Comparison of ENCODE assay signal across 8 cellular contexts in genomic region chr2:100381240-100381639, GRCh38. TPM values are rescaled to one million over a fixed set of nuclear protein-coding genes. Genes with fewer than 3 reads are reported as not detected.
DNase-seq lines count a peak whose midpoint lies in the region; ATAC-seq and TF ChIP-seq lines count a peak whose summit lies in the region.

No MANE protein-coding gene starts in this region.

- peak; percentile 84 for DNase-seq in COLO668 (lab: John Stamatoyannopoulos, UW; ENCODE audit: unreplicated experiment)
- DNase-seq in MM.1S, result peak; percentile 64
- DNase-seq in SK-N-MC (ENCODE audit: low read depth, low spot score), result peak; percentile 53
- DNase-seq in activated naive CD4-positive, alpha-beta T cell treated with anti-CD3 and anti-CD28 coated beads for 36 hours, result peak; percentile 89
- peak in 4 of 5 donors; percentile 65 to 75 (median 68) for DNase-seq in heart left ventricle
- DNase-seq in pulmonary artery endothelial cell (ENCODE audit: low read depth, low spot score), result peak; percentile 24

- no peak overlapping the region for H3K4me2 ChIP-seq in MM.1S (ENCODE audit: low read depth, low read length)

- ATAC-seq in GM21423 (IDR thresholded peaks at IDR 0.05; ENCODE audit: unreplicated experiment) (peak; percentile 58), heart left ventricle (peak; percentile 47 to 71 (median 58)), GM21381 (IDR thresholded peaks at IDR 0.05; ENCODE audit: unreplicated experiment) (no peak)

- no peaks in the 10 kb centered on the region for H3K9me3 Mint-ChIP-seq in activated naive CD4-positive, alpha-beta T cell treated with anti-CD3 and anti-CD28 coated beads for 36 hours

- no peak overlapping the region for H3K4me3 Mint-ChIP-seq in activated naive CD4-positive, alpha-beta T cell treated with anti-CD3 and anti-CD28 coated beads for 36 hours

- H3K27ac Mint-ChIP-seq in activated naive CD4-positive, alpha-beta T cell treated with anti-CD3 and anti-CD28 coated beads for 36 hours, result no peak overlapping the region

- H3K27me3 Mint-ChIP-seq in activated naive CD4-positive, alpha-beta T cell treated with anti-CD3 and anti-CD28 coated beads for 36 hours (ENCODE audit: low read depth), result no peaks in the 10 kb centered on the region

- no peaks in the 10 kb centered on the region for H3K9me2 ChIP-seq in MM.1S (replicated peaks; ENCODE audit: insufficient read depth, low read length)

- intact Hi-C loops in activated naive CD4-positive, alpha-beta T cell treated with anti-CD3 and anti-CD28 coated beads for 36 hours (cut with micrococcal nuclease), result loop anchor here (1.0 to 2.0 kb wide), 2 partner anchors 118 to 822 kb away; no protein-coding TSS in a partner anchor
- intact Hi-C loops in heart left ventricle (cut with DNase I), result loop anchor here (1.0 to 10.0 kb wide), 6 partner anchors 116 to 826 kb away; no protein-coding TSS in a partner anchor

- CTCF ChIA-PET in activated naive CD4-positive, alpha-beta T cell treated with anti-CD3 and anti-CD28 coated beads for 36 hours (lab: Charles Lee), result interaction anchor here (0.6 to 6.0 kb wide), 21 partner anchors 9 to 1591 kb away, joined by 3 to 127 read pairs (median 4); no protein-coding TSS in a partner anchor

- H3K27me3 ChIP-seq in MM.1S (replicated peaks; ENCODE audit: insufficient read depth, low read length) (no peaks in the 10 kb centered on the region), heart left ventricle (no peaks in the 10 kb centered on the region)

- H4K20me1 ChIP-seq in MM.1S (ENCODE audit: insufficient read depth, low read length), result no peaks in the 10 kb centered on the region

- no peak overlapping the region for H2AFZ ChIP-seq in MM.1S (ENCODE audit: low read length)

- WGBS in heart left ventricle, 4 donors, result 20 to 28% (median 27%) methylated on average over 4 of the region's 4 CpGs

- H3K9ac ChIP-seq in MM.1S (ENCODE audit: low read length) (no peak overlapping the region), SK-N-MC (ENCODE audit: insufficient read length) (no peak overlapping the region)

- no peak overlapping the region for H3K4me3 ChIP-seq in MM.1S (ENCODE audit: low read length)
- H3K4me3 ChIP-seq in SK-N-MC, result no peak overlapping the region
- H3K4me3 ChIP-seq in heart left ventricle, result no peak overlapping the region

- no peaks in the 10 kb centered on the region for H3K36me3 Mint-ChIP-seq in activated naive CD4-positive, alpha-beta T cell treated with anti-CD3 and anti-CD28 coated beads for 36 hours (ENCODE audit: low read depth)

- no peaks in the 10 kb centered on the region for H3F3A ChIP-seq in MM.1S (ENCODE audit: insufficient read depth, low read length)

- H3K4me1 ChIP-seq in MM.1S (ENCODE audit: low read length) (no peaks in the 10 kb centered on the region), heart left ventricle (no peaks in the 10 kb centered on the region)

- H3K36me3 ChIP-seq in MM.1S (replicated peaks; ENCODE audit: insufficient read depth, low read length), result no peaks in the 10 kb centered on the region
- no peaks in the 10 kb centered on the region for H3K36me3 ChIP-seq in SK-N-MC (ENCODE audit: insufficient read depth, low read length)
- H3K36me3 ChIP-seq in heart left ventricle, result no peaks in the 10 kb centered on the region

- no peaks in the 10 kb centered on the region for H3K4me1 Mint-ChIP-seq in activated naive CD4-positive, alpha-beta T cell treated with anti-CD3 and anti-CD28 coated beads for 36 hours (ENCODE audit: low read depth)

- H3K27ac ChIP-seq in MM.1S (ENCODE audit: low read length) (no peak overlapping the region), SK-N-MC (no peak overlapping the region), heart left ventricle (no peak overlapping the region)

- TF ChIP-seq CTCF in MM.1S (IDR thresholded peaks at IDR 0.05; ENCODE audit: low read length) (peak; percentile 74), heart left ventricle (IDR thresholded peaks at IDR 0.05) (peak; percentile 78 to 92 (median 86))

- no peaks in the 10 kb centered on the region for H3K79me2 ChIP-seq in MM.1S (ENCODE audit: low read length)

- H3K9me3 ChIP-seq in MM.1S (replicated peaks; ENCODE audit: insufficient read depth, low read length) (no peaks in the 10 kb centered on the region), SK-N-MC (ENCODE audit: low read depth, low read length) (no peaks in the 10 kb centered on the region), heart left ventricle (no peaks in the 10 kb centered on the region)

- TF ChIP-seq POLR2A in heart left ventricle (IDR thresholded peaks at IDR 0.05), result no peak

RNA-seq across cellular contexts. Expression of gene CHST10, which starts 36.2 kb away (rescaled TPM):
- total RNA-seq in activated naive CD4-positive, alpha-beta T cell treated with anti-CD3 and anti-CD28 coated beads for 36 hours, result 1 to 10 TPM; 3.3 to 4.5 TPM
- total RNA-seq in heart left ventricle, result 10 to 100 TPM in 4 of 9 donors, 1 to 10 TPM in 5; 7.2 to 14.1 (median 9.8) TPM
- polyA plus RNA-seq in heart left ventricle, result 1 to 10 TPM; 5.8 to 6.7 TPM
- total RNA-seq in pulmonary artery endothelial cell, result 10.5 and 15.3 TPM in 2 replicates

RNA-seq across cellular contexts. Expression of gene LONRF2, which starts 58.9 kb away (rescaled TPM):
- not detected for total RNA-seq in activated naive CD4-positive, alpha-beta T cell treated with anti-CD3 and anti-CD28 coated beads for 36 hours
- total RNA-seq in heart left ventricle (10 to 100 TPM; 14.2 to 29.7 (median 21.1) TPM), pulmonary artery endothelial cell (not detected in 2 replicates)
- polyA plus RNA-seq in heart left ventricle, result 1 to 10 TPM; 2.4 to 3.0 TPM

Comparison
In these comparisons a context has a peak if more than half of its experiments do, and no peak if none do; other contexts are left out.
1. DNase-seq: peak in every context shown above with its lines; median percentile 89 in activated naive CD4-positive, alpha-beta T cell treated with anti-CD3 and anti-CD28 coated beads for 36 hours; 84 in COLO668; 68 in heart left ventricle; 64 in MM.1S; 53 in SK-N-MC; 24 in pulmonary artery endothelial cell.
2. RNA of gene LONRF2, which starts 58.9 kb away (total RNA-seq): 14.2 to 29.7 TPM in heart left ventricle; not detected in activated naive CD4-positive, alpha-beta T cell treated with anti-CD3 and anti-CD28 coated beads for 36 hours and not detected in pulmonary artery endothelial cell; every median in the first group is over 10 times any median in the second.